Comparison of ENCODE assay signal across 12 cellular contexts in genomic region chrX:155766321-155766720, GRCh38.
DNase-seq lines count a peak whose midpoint lies in the region; ATAC-seq, FAIRE-seq and TF ChIP-seq lines count a peak whose summit lies in the region.
"Had no signal": no experiment of that assay in that cellular context is flagged by ENCODE, and none has a peak within 500 bp of the region (broad histone marks: within the 10 kb centered on the region; RNA-seq: fewer than 3 reads in every experiment).

No MANE protein-coding gene starts in this region.

- H3K27me3 ChIP-seq in DND-41 (ENCODE audit: insufficient read depth, low read length, poor library complexity) (no peaks in the 10 kb centered on the region), PC-3 (ENCODE audit: low read length) (no peaks in the 10 kb centered on the region), endothelial cell of umbilical vein (ENCODE audit: control insufficient read depth in 2 of 2, insufficient read depth in 2 of 2, low read length in 2 of 2) (no peaks in the 10 kb centered on the region), Caco-2 (replicated peaks; ENCODE audit: control insufficient read depth, insufficient read depth, low read length) (no peaks in the 10 kb centered on the region)

- no peaks in the 10 kb centered on the region for H3K9me2 ChIP-seq in PC-3 (replicated peaks; ENCODE audit: low read length)

- H4K20me1 ChIP-seq in DND-41 (ENCODE audit: insufficient read depth, low read length) (no peaks in the 10 kb centered on the region), PC-3 (ENCODE audit: low read length) (no peaks in the 10 kb centered on the region), endothelial cell of umbilical vein (replicated peaks; ENCODE audit: control insufficient read depth, extremely low read depth, insufficient read depth, low read length) (no peaks in the 10 kb centered on the region)

- H3K4me3 Mint-ChIP-seq in osteocyte (ENCODE audit: unreplicated experiment) (peak overlapping the region; percentile 82), Caco-2 (ENCODE audit: unreplicated experiment) (no peak overlapping the region)

- H3K27ac Mint-ChIP-seq in osteocyte (ENCODE audit: unreplicated experiment) (no peak overlapping the region), Caco-2 (ENCODE audit: unreplicated experiment) (no peak overlapping the region)
- H3K27ac Mint-ChIP-seq: activated naive CD4-positive, alpha-beta T cell treated with anti-CD3 and anti-CD28 coated beads for 36 hours had no signal

- no peak for TF ChIP-seq CTCF in DND-41 (IDR thresholded peaks at IDR 0.05; ENCODE audit: borderline replicate concordance, extremely low read depth, low read length, poor library complexity, severe bottlenecking)
- no peak for TF ChIP-seq CTCF in PC-3 (conservative IDR thresholded peaks at IDR 0.05; ENCODE audit: low read depth, low read length)
- TF ChIP-seq CTCF in endothelial cell of umbilical vein (IDR thresholded peaks at IDR 0.05; ENCODE audit: extremely low read depth in 1 of 2, insufficient read depth in 1 of 2, low read depth in 1 of 2, low read length in 2 of 2), result no peak
- TF ChIP-seq CTCF in osteocyte (IDR thresholded peaks at IDR 0.05), result no peak
- no peak for TF ChIP-seq CTCF in Caco-2 (IDR thresholded peaks at IDR 0.05; ENCODE audit: insufficient read depth in 1 of 2, low read depth in 1 of 2, low read length in 1 of 2, severe bottlenecking in 1 of 2, unreplicated experiment in 1 of 2)

- H3K4me2 ChIP-seq in DND-41 (ENCODE audit: insufficient read depth, low read length) (no peak overlapping the region), PC-3 (ENCODE audit: low read length) (peak overlapping the region; percentile 81), endothelial cell of umbilical vein (ENCODE audit: insufficient read depth, low read length) (peak overlapping the region; percentile 62)

- DNase-seq in DND-41 (no peak), PC-3 (no peak), endothelial cell of umbilical vein (ENCODE audit: low read depth, low spot score) (no peak), osteocyte (ENCODE audit: extremely low spot score, unreplicated experiment) (no peak), Caco-2 (no peak), cortex of kidney (lab: John Stamatoyannopoulos, UW) (no peak)
- DNase-seq: activated naive CD4-positive, alpha-beta T cell treated with anti-CD3 and anti-CD28 coated beads for 36 hours; NCI-H1694 treated with DMSO at 0.1 percent for 48 hours; SHP77 treated with DMSO at 0.1 percent for 48 hours had no signal

- H3K27me3 Mint-ChIP-seq in osteocyte (ENCODE audit: unreplicated experiment) (no peaks in the 10 kb centered on the region), Caco-2 (ENCODE audit: insufficient read depth, unreplicated experiment) (no peaks in the 10 kb centered on the region)

- POLR2A ChIA-PET in PC-3 (lab: Charles Lee; ENCODE audit: unreplicated experiment), result no interaction called here
- POLR2A ChIA-PET in endothelial cell of umbilical vein (lab: Charles Lee), result no interaction called here
- POLR2A ChIA-PET in Caco-2 (lab: Charles Lee), result no interaction called here

- no peaks in the 10 kb centered on the region for H3K36me3 ChIP-seq in DND-41 (ENCODE audit: insufficient read depth, low read length)
- no peaks in the 10 kb centered on the region for H3K36me3 ChIP-seq in PC-3 (ENCODE audit: low read depth, low read length)
- no peaks in the 10 kb centered on the region for H3K36me3 ChIP-seq in endothelial cell of umbilical vein (ENCODE audit: control insufficient read depth in 2 of 2, extremely low read depth in 1 of 2, insufficient read depth in 2 of 2, low read length in 2 of 2)
- H3K36me3 ChIP-seq in Caco-2 (ENCODE audit: control insufficient read depth, insufficient read depth, low read length), result no peaks in the 10 kb centered on the region

- dilution Hi-C loops in endothelial cell of umbilical vein (cut with MboI; ENCODE audit: extremely low pct_ligation_motif_present, low sequenced_read_pairs), result no loop called here

- H3K9me3 ChIP-seq in DND-41 (ENCODE audit: insufficient read depth, low read length, severe bottlenecking), result no peaks in the 10 kb centered on the region
- no peaks in the 10 kb centered on the region for H3K9me3 ChIP-seq in PC-3 (ENCODE audit: low read length)
- no peaks in the 10 kb centered on the region for H3K9me3 ChIP-seq in endothelial cell of umbilical vein (replicated peaks; ENCODE audit: control insufficient read depth, insufficient read depth, low read length)
- H3K9me3 ChIP-seq in Caco-2, result no peaks in the 10 kb centered on the region

- H3K36me3 Mint-ChIP-seq in osteocyte (ENCODE audit: unreplicated experiment) (no peaks in the 10 kb centered on the region), Caco-2 (ENCODE audit: insufficient read depth, unreplicated experiment) (no peaks in the 10 kb centered on the region)

- FAIRE-seq in endothelial cell of umbilical vein (lab: Jason Lieb, UNC), result no peak
- FAIRE-seq: G401.6 had no signal

- peaks cover 13% of the 10 kb centered on the region for H3K9me3 Mint-ChIP-seq in osteocyte (ENCODE audit: unreplicated experiment)
- H3K9me3 Mint-ChIP-seq in Caco-2 (ENCODE audit: unreplicated experiment), result no peaks in the 10 kb centered on the region

- H3K9ac ChIP-seq in DND-41 (ENCODE audit: low read depth, low read length) (no peak overlapping the region), PC-3 (ENCODE audit: low read length) (no peak overlapping the region), endothelial cell of umbilical vein (replicated peaks; ENCODE audit: extremely low read depth, insufficient read depth, low read length) (no peak overlapping the region)

- H3F3A ChIP-seq in PC-3 (ENCODE audit: low read length, unreplicated experiment), result no peaks in the 10 kb centered on the region

- no TSS peak for BruUV-seq in PC-3 (replicated peaks; lab: Mats Ljungman, UMichigan)
- no TSS peak for BruUV-seq in endothelial cell of umbilical vein (replicated peaks; lab: Mats Ljungman, UMichigan)
- BruUV-seq in Caco-2 (replicated peaks; lab: Mats Ljungman, UMichigan), result no TSS peak

- ATAC-seq in DND-41 (ENCODE audit: insufficient read depth, low read depth) (no peak), PC-3 (no peak), HG02588 (IDR thresholded peaks at IDR 0.05; ENCODE audit: unreplicated experiment) (no peak), GM18498 (IDR thresholded peaks at IDR 0.05; ENCODE audit: unreplicated experiment) (no peak)

- intact Hi-C loops in PC-3 (cut with micrococcal nuclease), result no loop called here
- intact Hi-C loops in endothelial cell of umbilical vein (cut with micrococcal nuclease), result no loop called here
- intact Hi-C loops in Caco-2 (cut with micrococcal nuclease; ENCODE audit: unreplicated experiment), result loop anchor here (2.0 kb wide), 1 partner anchor 14 kb away; no protein-coding TSS in a partner anchor

- H3K4me1 ChIP-seq in DND-41 (ENCODE audit: insufficient read depth, low read length), result peaks cover 19% of the 10 kb centered on the region; the same call in 1 of the 2 replicates
- H3K4me1 ChIP-seq in PC-3 (ENCODE audit: insufficient read depth, low read length), result no peaks in the 10 kb centered on the region
- H3K4me1 ChIP-seq in endothelial cell of umbilical vein (ENCODE audit: control insufficient read depth, extremely low read depth, insufficient read depth, low read length), result no peaks in the 10 kb centered on the region
- no peaks in the 10 kb centered on the region for H3K4me1 ChIP-seq in Caco-2

- H3K27ac ChIP-seq in DND-41 (ENCODE audit: low read length) (no peak overlapping the region), PC-3 (ENCODE audit: low read length) (no peak overlapping the region), endothelial cell of umbilical vein (ENCODE audit: insufficient read depth, low read depth, low read length) (no peak overlapping the region)

- H3K4me3 ChIP-seq in DND-41 (ENCODE audit: low read depth in 1 of 2, low read length in 2 of 2) (no peak overlapping the region), PC-3 (ENCODE audit: low read length) (no peak overlapping the region), endothelial cell of umbilical vein (replicated peaks in 1 of 3; ENCODE audit: insufficient read depth in 1 of 3, low read depth in 1 of 3, low read length in 3 of 3) (no peak overlapping the region), Caco-2 (ENCODE audit: low read depth, low read length) (no peak overlapping the region)

- no peaks in the 10 kb centered on the region for H3K9me1 ChIP-seq in endothelial cell of umbilical vein (replicated peaks; ENCODE audit: control insufficient read depth, extremely low read depth, insufficient read depth, low read length)

- CTCF ChIA-PET in PC-3 (lab: Charles Lee), result no interaction called here
- CTCF ChIA-PET in endothelial cell of umbilical vein (lab: Charles Lee), result no interaction called here
- CTCF ChIA-PET in Caco-2 (lab: Charles Lee), result no interaction called here

- H3K4me1 Mint-ChIP-seq in osteocyte (ENCODE audit: unreplicated experiment), result no peaks in the 10 kb centered on the region
- H3K4me1 Mint-ChIP-seq in Caco-2 (ENCODE audit: low read depth, unreplicated experiment), result peaks cover 6% of the 10 kb centered on the region

- no peaks in the 10 kb centered on the region for H3K79me2 ChIP-seq in DND-41 (ENCODE audit: insufficient read depth, low read length)
- no peaks in the 10 kb centered on the region for H3K79me2 ChIP-seq in PC-3 (ENCODE audit: low read length)
- H3K79me2 ChIP-seq in endothelial cell of umbilical vein (ENCODE audit: control insufficient read depth, insufficient read depth, low read length), result no peaks in the 10 kb centered on the region

- TF ChIP-seq POLR2A in endothelial cell of umbilical vein (IDR thresholded peaks at IDR 0.05; ENCODE audit: low read depth, low read length), result no peak

- peak overlapping the region; percentile 72 for H2AFZ ChIP-seq in DND-41 (ENCODE audit: low read depth, low read length)
- no peak overlapping the region for H2AFZ ChIP-seq in PC-3 (ENCODE audit: low read length)
- no peak overlapping the region for H2AFZ ChIP-seq in endothelial cell of umbilical vein (ENCODE audit: low read depth, low read length)

TF ChIP-seq in endothelial cell of umbilical vein, 7 proteins besides CTCF, POLR2A, EP300 and RAD21:
- TF ChIP-seq EZH2 (IDR thresholded peaks at IDR 0.05; ENCODE audit: borderline replicate concordance, low read depth, low read length, severe bottlenecking), result no peak
- no peak for TF ChIP-seq MYC (IDR thresholded peaks at IDR 0.05; ENCODE audit: low read depth, low read length)
- no peak for TF ChIP-seq JUN (IDR thresholded peaks at IDR 0.05; ENCODE audit: borderline replicate concordance, insufficient read depth, insufficient read length, low read depth)
- TF ChIP-seq GATA2 (IDR thresholded peaks at IDR 0.05; ENCODE audit: insufficient read depth, insufficient read length, low read depth, low read length), result no peak
- no peak for TF ChIP-seq FOS (IDR thresholded peaks at IDR 0.05; ENCODE audit: borderline replicate concordance, insufficient read depth, low read length)
- no peak for TF ChIP-seq POLR2AphosphoS5 (IDR thresholded peaks at IDR 0.05; ENCODE audit: insufficient read depth, low read depth, low read length)
- TF ChIP-seq MAX (IDR thresholded peaks at IDR 0.05; ENCODE audit: insufficient read depth, insufficient read length), result no peak
